ENCODE assay signal across 13 cellular contexts in genomic region chr5:61701877-61702602, GRCh38.
A peak's percentile ranks its signal among the peaks of the same experiment; 100 is the strongest.
DNase-seq lines count a peak whose midpoint lies in the region; ATAC-seq, FAIRE-seq and TF ChIP-seq lines count a peak whose summit lies in the region.
"Had no signal": no experiment of that assay in that cellular context is flagged by ENCODE, and none has a peak within 500 bp of the region (broad histone marks: within the 10 kb centered on the region; RNA-seq: fewer than 3 reads in every experiment).

No MANE protein-coding gene starts in this region.

- CTCF ChIA-PET in CD4-positive, alpha-beta memory T cell (lab: Charles Lee; ENCODE audit: partially characterized antibody), result interaction anchor here (0.5 kb wide), 1 partner anchor 44 kb away, joined by 3 read pairs; no protein-coding TSS in a partner anchor

- ATAC-seq in GM19455 (IDR thresholded peaks at IDR 0.05; ENCODE audit: unreplicated experiment) (peak; percentile 63), HG02885 (IDR thresholded peaks at IDR 0.05; ENCODE audit: poor library complexity, unreplicated experiment) (peak; percentile 70), HG03097 (IDR thresholded peaks at IDR 0.05; ENCODE audit: low FRiP score, unreplicated experiment) (no peak), esophagus mucosa (no peak)

- no peak overlapping the region for H3K4me2 ChIP-seq in astrocyte (ENCODE audit: low read length)

- no peaks in the 10 kb centered on the region for H3K79me2 ChIP-seq in astrocyte (ENCODE audit: insufficient read depth, low read length)

- no peaks in the 10 kb centered on the region for H3K36me3 ChIP-seq in astrocyte (ENCODE audit: insufficient read depth, low read length)
- no peaks in the 10 kb centered on the region for H3K36me3 ChIP-seq in CD4-positive, alpha-beta memory T cell (ENCODE audit: insufficient read depth, low read length)

- H3K4me1 Mint-ChIP-seq in astrocyte (ENCODE audit: low read depth, unreplicated experiment) (peaks cover 35% of the 10 kb centered on the region), glutamatergic neuron (ENCODE audit: low read depth, unreplicated experiment) (no peaks in the 10 kb centered on the region)
- H3K4me1 Mint-ChIP-seq in CD4-positive, alpha-beta memory T cell, result no peaks in the 10 kb centered on the region
- H3K4me1 Mint-ChIP-seq: central memory CD8-positive, alpha-beta T cell had no signal

- no peak overlapping the region for H2AFZ ChIP-seq in astrocyte (ENCODE audit: low read depth, low read length)

- DNase-seq in GM12891 (ENCODE audit: insufficient read length, low spot score) (peak; percentile 16), astrocyte (ENCODE audit: low read depth) (no peak), glutamatergic neuron (no peak)
- DNase-seq in CD4-positive, alpha-beta memory T cell, result no peak
- DNase-seq: hippocampal formation; stimulated activated naive CD4-positive, alpha-beta T cell treated with Interleukin-2 at 50 U/mL for 16 hours had no signal

- FAIRE-seq in GM12891 (lab: Jason Lieb, UNC) (no peak), astrocyte (lab: Jason Lieb, UNC) (no peak)
- FAIRE-seq: HTR-8/SVneo had no signal

- H3K27ac ChIP-seq in astrocyte (ENCODE audit: low read depth, low read length), result no peak overlapping the region
- H3K27ac ChIP-seq in CD4-positive, alpha-beta memory T cell (ENCODE audit: low read depth, low read length), result no peak overlapping the region

- H3K9ac ChIP-seq in astrocyte (ENCODE audit: low read length), result no peak overlapping the region

- H3K36me3 Mint-ChIP-seq in astrocyte (ENCODE audit: low read depth, unreplicated experiment), result no peaks in the 10 kb centered on the region
- H3K36me3 Mint-ChIP-seq in glutamatergic neuron (ENCODE audit: unreplicated experiment), result no peaks in the 10 kb centered on the region
- no peaks in the 10 kb centered on the region for H3K36me3 Mint-ChIP-seq in CD4-positive, alpha-beta memory T cell

- no peaks in the 10 kb centered on the region for H3K9me3 ChIP-seq in astrocyte (ENCODE audit: insufficient read depth, low read depth, low read length)
- H3K9me3 ChIP-seq in CD4-positive, alpha-beta memory T cell (ENCODE audit: control insufficient read depth in 1 of 2, low read length in 2 of 2), result no peaks in the 10 kb centered on the region

- H3K4me3 ChIP-seq in astrocyte (ENCODE audit: insufficient read depth, low read depth, low read length), result no peak overlapping the region
- no peak overlapping the region for H3K4me3 ChIP-seq in CD4-positive, alpha-beta memory T cell (ENCODE audit: low read length in 2 of 2)
- H3K4me3 ChIP-seq: skin epidermis had no signal

- no peaks in the 10 kb centered on the region for H3K4me1 ChIP-seq in astrocyte (ENCODE audit: insufficient read depth, low read length)
- H3K4me1 ChIP-seq in CD4-positive, alpha-beta memory T cell (ENCODE audit: insufficient read depth, low read length), result no peaks in the 10 kb centered on the region

- H4K20me1 ChIP-seq in astrocyte (ENCODE audit: insufficient read depth, low read length), result no peaks in the 10 kb centered on the region

- intact Hi-C loops in CD4-positive, alpha-beta memory T cell (cut with micrococcal nuclease), result no loop called here

- peaks cover 2% of the 10 kb centered on the region for H3K27me3 Mint-ChIP-seq in astrocyte (ENCODE audit: low read depth, unreplicated experiment)
- H3K27me3 Mint-ChIP-seq in glutamatergic neuron (ENCODE audit: unreplicated experiment), result peaks cover 1% of the 10 kb centered on the region
- peaks cover 7 to 12% of the 10 kb centered on the region in 2 donors for H3K27me3 Mint-ChIP-seq in CD4-positive, alpha-beta memory T cell

- POLR2A ChIA-PET in CD4-positive, alpha-beta memory T cell (lab: Charles Lee; ENCODE audit: partially characterized antibody), result no interaction called here

- no peak overlapping the region for H3K4me3 Mint-ChIP-seq in astrocyte (ENCODE audit: unreplicated experiment)
- no peak overlapping the region for H3K4me3 Mint-ChIP-seq in glutamatergic neuron (ENCODE audit: unreplicated experiment)
- H3K4me3 Mint-ChIP-seq in CD4-positive, alpha-beta memory T cell, result no peak overlapping the region
- H3K4me3 Mint-ChIP-seq: central memory CD8-positive, alpha-beta T cell had no signal

- H3K9me3 Mint-ChIP-seq in astrocyte (ENCODE audit: unreplicated experiment) (peaks cover 2% of the 10 kb centered on the region), glutamatergic neuron (ENCODE audit: unreplicated experiment) (peaks cover 2% of the 10 kb centered on the region)
- peaks cover 0 to 2% (median 0%) of the 10 kb centered on the region in 8 donors for H3K9me3 Mint-ChIP-seq in CD4-positive, alpha-beta memory T cell
- H3K9me3 Mint-ChIP-seq: central memory CD8-positive, alpha-beta T cell had no signal

- H3K27me3 ChIP-seq in astrocyte (ENCODE audit: insufficient read depth, low read length), result no peaks in the 10 kb centered on the region
- H3K27me3 ChIP-seq in CD4-positive, alpha-beta memory T cell (ENCODE audit: insufficient read depth, low read length), result no peaks in the 10 kb centered on the region

- TF ChIP-seq CTCF in astrocyte (IDR thresholded peaks at IDR 0.05; ENCODE audit: insufficient read depth, low read depth, low read length) (no peak), glutamatergic neuron (IDR thresholded peaks at IDR 0.05; ENCODE audit: partially characterized antibody, unreplicated experiment) (no peak)

- peak overlapping the region; percentile 50 for H3K27ac Mint-ChIP-seq in astrocyte (ENCODE audit: unreplicated experiment)
- H3K27ac Mint-ChIP-seq in glutamatergic neuron (ENCODE audit: unreplicated experiment), result no peak overlapping the region
- H3K27ac Mint-ChIP-seq in CD4-positive, alpha-beta memory T cell, result no peak overlapping the region

- no peak for TF ChIP-seq POLR2A in GM12891 (IDR thresholded peaks at IDR 0.05; ENCODE audit: low read depth, low read length)

TF ChIP-seq in GM12891, 5 proteins besides CTCF, POLR2A, EP300 and RAD21:
- peak; percentile 58; the same call in 1 of the 2 replicates for TF ChIP-seq POU2F2 (IDR thresholded peaks at IDR 0.05; ENCODE audit: low read depth, low read length)
- TF ChIP-seq PAX5 (IDR thresholded peaks at IDR 0.05; ENCODE audit: insufficient read depth, low read length, severe bottlenecking), result peak; percentile 11
- TF ChIP-seq POLR2AphosphoS5 (IDR thresholded peaks at IDR 0.05; ENCODE audit: low read depth, low read length), result no peak
- TF ChIP-seq TAF1 (IDR thresholded peaks at IDR 0.05; ENCODE audit: low read depth, low read length), result no peak
- 0 out of 2 replicates have a peak, but pooled peaks have one; percentile 26 for TF ChIP-seq SPI1 (IDR thresholded peaks at IDR 0.05; ENCODE audit: low read depth, low read length)

Comparison
In these comparisons a context has a peak if more than half of its experiments do, and no peak if none do; other contexts are left out.
1. ATAC-seq: peak in GM19455 (single experiment) and HG02885 (single experiment); none in HG03097 (single experiment) and esophagus mucosa (single experiment).